ENCODE assay signal across 8 cellular contexts in the genomic region with DNA sequence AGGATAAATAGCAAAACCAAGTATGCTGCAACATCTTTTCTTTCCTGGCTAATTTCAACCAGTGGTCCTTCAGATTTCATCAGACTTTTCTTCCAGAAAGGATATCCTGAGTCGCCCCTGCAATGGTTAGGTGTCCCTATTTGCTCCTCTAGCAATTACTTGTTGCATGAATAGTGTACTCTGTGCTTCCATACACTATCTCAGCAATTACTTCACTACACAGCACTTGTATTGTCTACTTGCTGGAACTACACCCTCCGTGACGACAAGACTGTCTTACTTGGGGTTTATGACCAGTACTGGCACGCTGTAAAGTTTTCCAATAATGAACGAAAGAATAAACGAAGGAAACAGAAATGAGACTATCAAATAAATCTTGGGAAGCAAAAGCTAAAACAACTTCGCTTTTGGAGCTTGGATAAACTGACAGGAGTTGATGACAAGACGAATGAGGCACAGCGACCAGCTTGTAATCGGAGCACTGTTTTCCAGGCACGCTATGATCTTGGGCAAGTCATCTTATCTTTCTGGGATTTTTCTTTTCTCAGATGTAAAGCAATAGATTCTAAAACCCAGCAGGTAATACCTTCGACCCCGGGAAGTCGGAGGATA. TPM values are rescaled to one million over a fixed set of nuclear protein-coding genes. Genes with fewer than 3 reads are reported as not detected.
DNase-seq lines count a peak whose midpoint lies in the region; ATAC-seq and TF ChIP-seq lines count a peak whose summit lies in the region.
"Not testable (repeated sequence)": the region's sequence is repeated elsewhere in the genome, so short reads cannot be mapped to it uniquely, and the experiment has no call there.

No MANE protein-coding gene starts in this region.

- not testable (repeated sequence) for TF ChIP-seq POLR2A in erythroblast (IDR thresholded peaks at IDR 0.05; ENCODE audit: low read length)

- not testable (repeated sequence) for H3K9me3 ChIP-seq in adipocyte (ENCODE audit: control insufficient read depth, low read length); liver (ENCODE audit: control insufficient read depth in 4 of 4, low read length in 3 of 4)

- peak overlapping the region; percentile 95 for H3K9ac ChIP-seq in adipocyte (ENCODE audit: low read length)
- H3K9ac ChIP-seq in liver (ENCODE audit: low read depth in 1 of 2, low read length in 2 of 2) = peak overlapping the region; percentile 29 to 60

- peak; percentile 3 for DNase-seq in AG08395 (ENCODE audit: low spot score)
- DNase-seq in RPMI8226 = peak; percentile 15
- DNase-seq in adipocyte (ENCODE audit: low read depth) = peak; percentile 44
- peak; percentile 69 to 75 for DNase-seq in erythroblast (lab: John Stamatoyannopoulos, UW)
- not testable (repeated sequence) for DNase-seq in sciatic nerve (ENCODE audit: low spot score)

- intact Hi-C loops in sciatic nerve (cut with DNase I) = not testable (repeated sequence)

- H3K27me3 ChIP-seq in adipocyte (replicated peaks; ENCODE audit: control insufficient read depth, insufficient read depth, low read length); liver (ENCODE audit: control insufficient read depth in 4 of 4, insufficient read depth in 4 of 4, low read length in 3 of 4): not testable (repeated sequence)

- peak overlapping the region; percentile 56 to 60 for H3K27ac ChIP-seq in liver (ENCODE audit: low read depth in 1 of 2, low read length in 2 of 2)

- ATAC-seq in GM18519 (IDR thresholded peaks at IDR 0.05; ENCODE audit: low FRiP score, unreplicated experiment) (peak; percentile 24), HG03520 (IDR thresholded peaks at IDR 0.05; ENCODE audit: unreplicated experiment) (peak; percentile 22), sciatic nerve (peak; percentile 45)

- TF ChIP-seq CTCF in liver (IDR thresholded peaks at IDR 0.05; ENCODE audit: low read depth, low read length, missing input control) = not testable (repeated sequence)

- not testable (repeated sequence) for TF ChIP-seq RAD21 in liver (IDR thresholded peaks at IDR 0.05)

- H3K4me3 ChIP-seq in adipocyte (ENCODE audit: low read length) (peak overlapping the region; percentile 100), liver (ENCODE audit: low read depth in 1 of 3, low read length in 3 of 3) (peak overlapping the region; percentile 66 to 99 (median 92))

- H3K4me1 ChIP-seq in adipocyte (ENCODE audit: control insufficient read depth, insufficient read depth, low read length) = not testable (repeated sequence)
- peaks cover 4 to 13% (median 11%) of the 10 kb centered on the region in 4 donors for H3K4me1 ChIP-seq in liver (ENCODE audit: control insufficient read depth in 4 of 4, insufficient read depth in 4 of 4, low read length in 3 of 4)

- not testable (repeated sequence) for H3K36me3 ChIP-seq in adipocyte (ENCODE audit: control insufficient read depth, insufficient read depth, low read length, severe bottlenecking); liver (ENCODE audit: control insufficient read depth in 4 of 4, insufficient read depth in 3 of 4, low read depth in 1 of 4, low read length in 3 of 4)

- WGBS in liver = under 1% methylated on average over 14 of the region's 14 CpGs

RNA-seq across cellular contexts. Expression of a gene that starts 34.3 kb away (rescaled TPM):
- total RNA-seq in liver = 1 to 10 TPM; 3.0 to 4.4 TPM
- 1 to 10 TPM; 3.6 to 4.3 TPM for polyA plus RNA-seq in liver
- 28.2 TPM for total RNA-seq in sciatic nerve
